In genomic region chr15:90232941-90233700, GRCh38 we compare ENCODE assay signal across 8 cellular contexts. TPM values are rescaled to one million over a fixed set of nuclear protein-coding genes. Genes with fewer than 3 reads are reported as not detected.
DNase-seq lines count a peak whose midpoint lies in the region; ATAC-seq and TF ChIP-seq lines count a peak whose summit lies in the region.

No MANE protein-coding gene starts in this region.

- H3K27ac ChIP-seq in heart left ventricle (peak overlapping the region; percentile 54 to 98 (median 90)), rectal smooth muscle tissue (ENCODE audit: low read depth, low read length) (peak overlapping the region; percentile 88)

- WGBS in heart left ventricle, 4 donors: 4 to 7% (median 5%) methylated on average over 17 to 30 of the region's 30 CpGs

- peak overlapping the region; percentile 54 to 98 (median 84) for H3K4me3 ChIP-seq in heart left ventricle
- peak overlapping the region; percentile 79 for H3K4me3 ChIP-seq in rectal smooth muscle tissue (ENCODE audit: low read length)

- H3K9ac ChIP-seq in rectal smooth muscle tissue (ENCODE audit: low read length): peak overlapping the region; percentile 80

- TF ChIP-seq CTCF in heart left ventricle (IDR thresholded peaks at IDR 0.05): peak in 9 of 12 donors; percentile 13 to 57 (median 47)

- H3K36me3 ChIP-seq in heart left ventricle: peaks cover 0 to 67% (median 48%) of the 10 kb centered on the region in 9 donors
- peaks cover 19% of the 10 kb centered on the region for H3K36me3 ChIP-seq in rectal smooth muscle tissue (ENCODE audit: control insufficient read depth, insufficient read depth, low read length)

- no peaks in the 10 kb centered on the region for H3K27me3 ChIP-seq in heart left ventricle
- H3K27me3 ChIP-seq in rectal smooth muscle tissue (ENCODE audit: control insufficient read depth, insufficient read depth, low read length): no peaks in the 10 kb centered on the region

- ATAC-seq in GM18907 (IDR thresholded peaks at IDR 0.05; ENCODE audit: unreplicated experiment) (peak; percentile 38), HG03159 (IDR thresholded peaks at IDR 0.05; ENCODE audit: unreplicated experiment) (peak; percentile 30), heart left ventricle (peak; percentile 16 to 55 (median 44))

- DNase-seq in Ammon's horn (ENCODE audit: low spot score): peak; percentile 54
- DNase-seq in RPMI8226: peak; percentile 91
- DNase-seq in activated naive CD4-positive, alpha-beta T cell treated with anti-CD3 and anti-CD28 coated beads, Interleukin-2, amount 50 U/mL, for 16 hours: peak; percentile 67
- DNase-seq in heart left ventricle: peak; percentile 56 to 79 (median 63)
- DNase-seq in middle frontal gyrus (ENCODE audit: extremely low spot score, low spot score): no peak

- H3K9me3 ChIP-seq in heart left ventricle: no peaks in the 10 kb centered on the region

- H3K4me1 ChIP-seq in heart left ventricle: peaks cover 3 to 53% (median 30%) of the 10 kb centered on the region in 12 donors
- H3K4me1 ChIP-seq in rectal smooth muscle tissue (ENCODE audit: control insufficient read depth, insufficient read depth, low read length): peaks cover 8% of the 10 kb centered on the region

- TF ChIP-seq POLR2A in heart left ventricle (IDR thresholded peaks at IDR 0.05): no peak

- intact Hi-C loops in heart left ventricle (cut with DNase I): loop anchor here in 2 of 10 donors (2.0 to 5.0 kb wide), 2 partner anchors 34 to 338 kb away; partner anchors contain the start of gene NGRN (in 1 of the 2)

RNA-seq across cellular contexts. Expression of gene CIB1, which starts 0.6 kb away (rescaled TPM):
- total RNA-seq in heart left ventricle: 100 to 1,000 TPM in 1 of 9 donors, 10 to 100 TPM in 8; 38.7 to 107 (median 80.8) TPM
- 100 to 1,000 TPM in 1 of 2 donors, 10 to 100 TPM in 1; 78.2 to 145 TPM for polyA plus RNA-seq in heart left ventricle

RNA-seq across cellular contexts. Expression of gene GDPGP1, which starts 0.9 kb away (rescaled TPM):
- 10 to 100 TPM in 6 of 9 donors, 1 to 10 TPM in 3; 5.9 to 18.9 (median 13.6) TPM for total RNA-seq in heart left ventricle
- 1 to 10 TPM; 4.8 to 5.4 TPM for polyA plus RNA-seq in heart left ventricle

RNA-seq across cellular contexts. Expression of gene TTLL13, which starts 16.2 kb away (rescaled TPM):
- under 1 TPM in 4 of 9 donors, not detected in 5; 0.13 to 0.35 (median 0.23) TPM for total RNA-seq in heart left ventricle
- under 1 TPM; 0.07 to 0.11 TPM for polyA plus RNA-seq in heart left ventricle

RNA-seq across cellular contexts. Expression of gene SEMA4B, which starts 32.0 kb away (rescaled TPM):
- 100 to 1,000 TPM in 1 of 9 donors, 10 to 100 TPM in 8; 14.8 to 105 (median 21.0) TPM for total RNA-seq in heart left ventricle
- polyA plus RNA-seq in heart left ventricle: 10 to 100 TPM; 13.8 to 36.3 TPM

RNA-seq across cellular contexts. Expression of gene NGRN, which starts 32.4 kb away (rescaled TPM):
- 100 to 1,000 TPM in 8 of 9 donors, 10 to 100 TPM in 1; 93.2 to 149 (median 116) TPM for total RNA-seq in heart left ventricle
- 100 to 1,000 TPM; 119 to 142 TPM for polyA plus RNA-seq in heart left ventricle
